Comparison of ENCODE assay signal across 1 cellular context in genomic region chr6:150053450-150053849, GRCh38.
TF ChIP-seq lines count a peak whose summit lies in the region.

No MANE protein-coding gene starts in this region.

TF ChIP-seq in HepG2, 621 proteins besides CTCF, POLR2A, EP300 and RAD21:
- TF ChIP-seq ZFP91 (CRISPR knock-in tag; IDR thresholded peaks at IDR 0.05; ENCODE audit: borderline replicate concordance): no peak
- TF ChIP-seq ZBTB44 (CRISPR knock-in tag; IDR thresholded peaks at IDR 0.05): no peak
